Comparison of ENCODE assay signal across 8 cellular contexts in genomic region chr16:66515543-66516171, GRCh38. TPM values are rescaled to one million over a fixed set of nuclear protein-coding genes. Genes with fewer than 3 reads are reported as not detected.
DNase-seq lines count a peak whose midpoint lies in the region; ATAC-seq, FAIRE-seq and TF ChIP-seq lines count a peak whose summit lies in the region.

No MANE protein-coding gene starts in this region.

- H3K9ac ChIP-seq in Karpas-422 (ENCODE audit: low read length): no peak overlapping the region
- H3K9ac ChIP-seq in HepG2 (ENCODE audit: insufficient read depth, low read depth, low read length): peak overlapping the region; percentile 25; the same call in 1 of the 2 replicates

- H4K20me1 ChIP-seq in Karpas-422 (ENCODE audit: insufficient read depth, low read depth, low read length) (no peaks in the 10 kb centered on the region), HepG2 (ENCODE audit: insufficient read depth, low read length) (no peaks in the 10 kb centered on the region)

- no peaks in the 10 kb centered on the region for H3K36me3 ChIP-seq in CD8-positive, alpha-beta T cell (ENCODE audit: insufficient read depth, low read length)
- H3K36me3 ChIP-seq in Karpas-422 (ENCODE audit: insufficient read depth, low read length): no peaks in the 10 kb centered on the region
- H3K36me3 ChIP-seq in HepG2 (replicated peaks in 1 of 2; ENCODE audit: control insufficient read depth in 1 of 2, insufficient read depth in 2 of 2, low read length in 2 of 2): peaks cover 5 to 8% of the 10 kb centered on the region in 2 experiments; a peak in 3 of 5 replicates
- peaks cover 0 to 3% (median 0%) of the 10 kb centered on the region in 4 donors for H3K36me3 ChIP-seq in transverse colon

- H3K4me2 ChIP-seq in Karpas-422 (ENCODE audit: low read depth, low read length, poor library complexity, severe bottlenecking): no peak overlapping the region
- no peak overlapping the region for H3K4me2 ChIP-seq in HepG2 (ENCODE audit: low read depth, low read length)

- no peak for DNase-seq in CD8-positive, alpha-beta T cell
- peak; percentile 68 for DNase-seq in Karpas-422
- no peak for DNase-seq in HepG2 (ENCODE audit: low spot score)
- DNase-seq in transverse colon: no peak
- DNase-seq in NCI-H2227 treated with DMSO at 0.1 percent for 48 hours (lab: John Stamatoyannopoulos, UW): no peak

- no peaks in the 10 kb centered on the region for H3K9me2 ChIP-seq in Karpas-422 (replicated peaks; ENCODE audit: insufficient read depth, low read length)

- POLR2A ChIA-PET in CD8-positive, alpha-beta T cell (lab: Charles Lee): interaction anchor here (1.1 to 1.4 kb wide), 2 partner anchors 8 to 36 kb away, joined by 4 read pairs; no protein-coding TSS in a partner anchor
- POLR2A ChIA-PET in HepG2 (lab: Yijun Ruan, JAX): interaction anchor here (1.2 to 1.3 kb wide), 2 partner anchors 107 to 109 kb away, joined by 3 read pairs; no protein-coding TSS in a partner anchor

- no peaks in the 10 kb centered on the region for H3K27me3 ChIP-seq in CD8-positive, alpha-beta T cell (ENCODE audit: insufficient read depth, low read length)
- H3K27me3 ChIP-seq in Karpas-422 (ENCODE audit: low read length): no peaks in the 10 kb centered on the region
- no peaks in the 10 kb centered on the region for H3K27me3 ChIP-seq in HepG2 (ENCODE audit: control insufficient read depth in 1 of 2, insufficient read depth in 2 of 2, low read length in 2 of 2)
- H3K27me3 ChIP-seq in transverse colon: no peaks in the 10 kb centered on the region

- intact Hi-C loops in CD8-positive, alpha-beta T cell (cut with DNase I, micrococcal nuclease): no loop called here
- intact Hi-C loops in HepG2 (cut with micrococcal nuclease; ENCODE audit: unreplicated experiment): loop anchor here (2.0 kb wide), 2 partner anchors 33 to 89 kb away; partner anchors contain the start of gene CMTM3
- intact Hi-C loops in transverse colon (cut with DNase I; ENCODE audit: low total_unique reads): no loop called here

- H3K4me1 ChIP-seq in CD8-positive, alpha-beta T cell (ENCODE audit: insufficient read depth, low read length): peaks cover 40% of the 10 kb centered on the region
- H3K4me1 ChIP-seq in Karpas-422 (ENCODE audit: low read length) (peaks cover 18% of the 10 kb centered on the region), HepG2 (ENCODE audit: insufficient read depth, low read length) (peaks cover 66% of the 10 kb centered on the region), transverse colon (peaks cover 26 to 65% (median 38%) of the 10 kb centered on the region in 4 donors)

- no peak for TF ChIP-seq RAD21 in HepG2 (CRISPR knock-in tag; IDR thresholded peaks at IDR 0.05)

- H2AFZ ChIP-seq in Karpas-422 (ENCODE audit: low read length) (no peak overlapping the region), HepG2 (ENCODE audit: low read length) (no peak overlapping the region)

- H3K4me1 Mint-ChIP-seq in CD8-positive, alpha-beta T cell (ENCODE audit: low read depth): peaks cover 55% of the 10 kb centered on the region

- no peak for TF ChIP-seq POLR2A in HepG2 (IDR thresholded peaks at IDR 0.05; ENCODE audit: insufficient read depth in 1 of 2, low read depth in 2 of 2, low read length in 2 of 2)
- TF ChIP-seq POLR2A in transverse colon (IDR thresholded peaks at IDR 0.05): no peak

- H3K27ac ChIP-seq in CD8-positive, alpha-beta T cell (ENCODE audit: low read depth, low read length): no peak overlapping the region
- H3K27ac ChIP-seq in Karpas-422 (ENCODE audit: low read length) (no peak overlapping the region), angular gyrus (ENCODE audit: low read depth, low read length) (peak overlapping the region; percentile 97), HepG2 (ENCODE audit: extremely low read length, insufficient read depth, low read length) (peak overlapping the region; percentile 99), transverse colon (peak overlapping the region; percentile 97 to 99 (median 98))

- no peak overlapping the region for H3K4me3 ChIP-seq in CD8-positive, alpha-beta T cell (ENCODE audit: low read depth, low read length)
- no peak overlapping the region for H3K4me3 ChIP-seq in Karpas-422 (ENCODE audit: low read length)
- no peak overlapping the region for H3K4me3 ChIP-seq in HepG2 (replicated peaks in 1 of 3; ENCODE audit: insufficient read depth in 1 of 3, low read depth in 2 of 3, low read length in 3 of 3)
- H3K4me3 ChIP-seq in transverse colon: no peak overlapping the region

- H3K79me2 ChIP-seq in Karpas-422 (ENCODE audit: low read length): no peaks in the 10 kb centered on the region
- H3K79me2 ChIP-seq in HepG2 (ENCODE audit: insufficient read depth, low read length): no peaks in the 10 kb centered on the region

- no peaks in the 10 kb centered on the region for H3K9me3 Mint-ChIP-seq in CD8-positive, alpha-beta T cell

- no peaks in the 10 kb centered on the region for H3K27me3 Mint-ChIP-seq in CD8-positive, alpha-beta T cell (ENCODE audit: low read depth)

- no peak for FAIRE-seq in HepG2 (lab: Jason Lieb, UNC)

- no peak for ATAC-seq in CD8-positive, alpha-beta T cell
- ATAC-seq in HepG2 (no peak), HG03108 (IDR thresholded peaks at IDR 0.05; ENCODE audit: unreplicated experiment) (no peak), GM19397 (IDR thresholded peaks at IDR 0.05; ENCODE audit: unreplicated experiment) (no peak)

- in situ Hi-C loops in HepG2 (cut with HindIII; ENCODE audit: extremely low pct_ligation_motif_present, low pct_unique_long_range_greater_than_20kb): no loop called here
- in situ Hi-C loops in transverse colon (cut with MboI; ENCODE audit: low pct_ligation_motif_present in 1 of 4, low pct_unique_long_range_greater_than_20kb in 1 of 4, low sequenced_read_pairs in 3 of 4): no loop called here

- no peaks in the 10 kb centered on the region for H3K9me3 ChIP-seq in CD8-positive, alpha-beta T cell (ENCODE audit: low read length)
- H3K9me3 ChIP-seq in Karpas-422 (ENCODE audit: low read length) (no peaks in the 10 kb centered on the region), HepG2 (ENCODE audit: low read length) (no peaks in the 10 kb centered on the region), transverse colon (no peaks in the 10 kb centered on the region)

- no peak for TF ChIP-seq CTCF in CD8-positive, alpha-beta T cell (IDR thresholded peaks at IDR 0.05)
- TF ChIP-seq CTCF in HepG2 (CRISPR knock-in tag; IDR thresholded peaks at IDR 0.05): peak; percentile 74
- TF ChIP-seq CTCF in transverse colon (IDR thresholded peaks at IDR 0.05): peak; percentile 17 to 28 (median 19)

- no peak overlapping the region for H3K4me3 Mint-ChIP-seq in CD8-positive, alpha-beta T cell

- peak overlapping the region; percentile 91 for H3K27ac Mint-ChIP-seq in CD8-positive, alpha-beta T cell

- CTCF ChIA-PET in CD8-positive, alpha-beta T cell (lab: Charles Lee): interaction anchor here (0.8 to 1.5 kb wide), 5 partner anchors 8 to 74 kb away, joined by 3 to 4 read pairs (median 3); partner anchors contain the start of gene CKLF
- CTCF ChIA-PET in HepG2 (lab: Yijun Ruan, JAX; ENCODE audit: low intra/inter-chr PET ratio, low total read pairs): no interaction called here

- no TSS peak for BruUV-seq in HepG2 (replicated peaks; lab: Mats Ljungman, UMichigan)

- TF ChIP-seq EP300 in HepG2 (IDR thresholded peaks at IDR 0.05; ENCODE audit: low read depth in 2 of 2, low read length in 2 of 2) (no peak), HepG2 (CRISPR knock-in tag; IDR thresholded peaks at IDR 0.05; ENCODE audit: borderline replicate concordance) (no peak), transverse colon (IDR thresholded peaks at IDR 0.05; ENCODE audit: low read depth) (no peak)

- WGBS in HepG2 (ENCODE audit: low lambda C conversion rate): 94% methylated on average over 8 of the region's 9 CpGs
- 90 to 93% methylated on average over 3 to 9 of the region's 9 CpGs for WGBS in transverse colon (ENCODE audit: low coverage in 1 of 2), 2 donors

- no peaks in the 10 kb centered on the region for H3K36me3 Mint-ChIP-seq in CD8-positive, alpha-beta T cell

RNA-seq across cellular contexts. Expression of gene TK2, which starts 34.3 kb away (rescaled TPM):
- total RNA-seq in CD8-positive, alpha-beta T cell: 1 to 10 TPM; 3.3 to 4.4 TPM
- total RNA-seq in Karpas-422 (2014; rRNA removed; shearing (Covaris generic); ENCODE audit: low replicate concordance): 6.9 and 8.6 TPM in 2 replicates
- 18.7 and 19.0 TPM in 2 replicates for total RNA-seq in HepG2 (2016; rRNA removed; fragmentation: Illumina TruSeq; extraction: Trizol)
- total RNA-seq in HepG2 (2016; cell fraction: cytosol; rRNA removed; fragmentation: Illumina TruSeq; extraction: Trizol; ENCODE audit: low read depth): 6.7 and 7.1 TPM in 2 replicates
- total RNA-seq in HepG2 (2016; cell fraction: insoluble cytoplasmic fraction; rRNA removed; fragmentation: Illumina TruSeq; extraction: Trizol): 18.5 and 19.5 TPM in 2 replicates
- total RNA-seq in HepG2 (2016; cell fraction: membrane; rRNA removed; fragmentation: Illumina TruSeq; extraction: Trizol): 12.7 and 13.2 TPM in 2 replicates
- total RNA-seq in HepG2 (2016; cell fraction: nucleus; rRNA removed; fragmentation: Illumina TruSeq; extraction: Trizol): 24.4 and 27.5 TPM in 2 replicates
- 21.0 and 30.8 TPM in 2 replicates for polyA plus RNA-seq in HepG2 (2011; rRNA removed)
- 10.3 and 11.7 TPM in 2 replicates for polyA plus RNA-seq in HepG2 (2011; cell fraction: cytosol; rRNA removed)
- 74.0 and 103 TPM in 2 replicates for polyA plus RNA-seq in HepG2 (2011; cell fraction: nucleus; rRNA removed)
- polyA plus RNA-seq in HepG2 (2012): 12.9 and 15.4 TPM in 2 replicates
- polyA plus RNA-seq in HepG2 (2016; cell fraction: cytosol; fragmentation: Illumina TruSeq; extraction: Trizol; ENCODE audit: low read depth): 3.7 and 4.7 TPM in 2 replicates
- 15.5 and 18.0 TPM in 2 replicates for polyA plus RNA-seq in HepG2 (2016; cell fraction: insoluble cytoplasmic fraction; fragmentation: Illumina TruSeq; extraction: Trizol; ENCODE audit: low read depth)
- polyA plus RNA-seq in HepG2 (2016; cell fraction: membrane; fragmentation: Illumina TruSeq; extraction: Trizol; ENCODE audit: low read depth): 7.7 and 9.3 TPM in 2 replicates
- polyA plus RNA-seq in HepG2 (2016; cell fraction: nucleus; fragmentation: Illumina TruSeq; extraction: Trizol; ENCODE audit: insufficient read depth, low read depth): 34.2 and 36.3 TPM in 2 replicates
- polyA minus RNA-seq in HepG2 (2011; rRNA and poly(A)+ RNA removed; ENCODE audit: low replicate concordance): 27.6 and 35.2 TPM in 2 replicates
- 6.0 and 6.2 TPM in 2 replicates for polyA minus RNA-seq in HepG2 (2011; cell fraction: cytosol; rRNA and poly(A)+ RNA removed)
- polyA minus RNA-seq in HepG2 (2011; cell fraction: nucleus; rRNA and poly(A)+ RNA removed): 23.8 and 26.7 TPM in 2 replicates
- 10 to 100 TPM; 15.7 to 20.6 (median 16.6) TPM for total RNA-seq in transverse colon

RNA-seq across cellular contexts. Expression of gene CKLF, which starts 36.7 kb away (rescaled TPM):
- 10 to 100 TPM in 1 of 2 experiments, 1 to 10 TPM in 1; 7.9 to 11.1 TPM for total RNA-seq in CD8-positive, alpha-beta T cell
- 61.3 and 76.0 TPM in 2 replicates for total RNA-seq in Karpas-422 (2014; rRNA removed; shearing (Covaris generic); ENCODE audit: low replicate concordance)
- total RNA-seq in HepG2 (2016; rRNA removed; fragmentation: Illumina TruSeq; extraction: Trizol) (83.0 and 120 TPM in 2 replicates), transverse colon (100 to 1,000 TPM in 1 of 4 donors, 10 to 100 TPM in 3; 25.3 to 108 (median 39.1) TPM)
- 262 and 384 TPM in 2 replicates for total RNA-seq in HepG2 (2016; cell fraction: cytosol; rRNA removed; fragmentation: Illumina TruSeq; extraction: Trizol; ENCODE audit: low read depth)
- total RNA-seq in HepG2 (2016; cell fraction: insoluble cytoplasmic fraction; rRNA removed; fragmentation: Illumina TruSeq; extraction: Trizol): 80.2 and 129 TPM in 2 replicates
- 165 and 224 TPM in 2 replicates for total RNA-seq in HepG2 (2016; cell fraction: membrane; rRNA removed; fragmentation: Illumina TruSeq; extraction: Trizol)
- 56.6 and 61.7 TPM in 2 replicates for total RNA-seq in HepG2 (2016; cell fraction: nucleus; rRNA removed; fragmentation: Illumina TruSeq; extraction: Trizol)
- polyA plus RNA-seq in HepG2 (2011; rRNA removed): 152 and 167 TPM in 2 replicates
- polyA plus RNA-seq in HepG2 (2011; cell fraction: cytosol; rRNA removed): 201 and 220 TPM in 2 replicates
- 45.6 and 74.1 TPM in 2 replicates for polyA plus RNA-seq in HepG2 (2011; cell fraction: nucleus; rRNA removed)
- 78.5 and 108 TPM in 2 replicates for polyA plus RNA-seq in HepG2 (2012)
- 345 and 456 TPM in 2 replicates for polyA plus RNA-seq in HepG2 (2016; cell fraction: cytosol; fragmentation: Illumina TruSeq; extraction: Trizol; ENCODE audit: low read depth)
- polyA plus RNA-seq in HepG2 (2016; cell fraction: insoluble cytoplasmic fraction; fragmentation: Illumina TruSeq; extraction: Trizol; ENCODE audit: low read depth): 86.2 and 89.6 TPM in 2 replicates
- 169 and 229 TPM in 2 replicates for polyA plus RNA-seq in HepG2 (2016; cell fraction: membrane; fragmentation: Illumina TruSeq; extraction: Trizol; ENCODE audit: low read depth)
- polyA plus RNA-seq in HepG2 (2016; cell fraction: nucleus; fragmentation: Illumina TruSeq; extraction: Trizol; ENCODE audit: insufficient read depth, low read depth): 90.2 and 116 TPM in 2 replicates
- 41.9 and 49.9 TPM in 2 replicates for polyA minus RNA-seq in HepG2 (2011; rRNA and poly(A)+ RNA removed; ENCODE audit: low replicate concordance)
- polyA minus RNA-seq in HepG2 (2011; cell fraction: cytosol; rRNA and poly(A)+ RNA removed): 32.4 and 34.8 TPM in 2 replicates
- polyA minus RNA-seq in HepG2 (2011; cell fraction: nucleus; rRNA and poly(A)+ RNA removed): 23.4 and 35.9 TPM in 2 replicates

RNA-seq across cellular contexts. Expression of gene CMTM1, which starts 50.6 kb away (rescaled TPM):
- under 1 TPM in 1 of 2 experiments, not detected in 1; 0.61 TPM for total RNA-seq in CD8-positive, alpha-beta T cell
- total RNA-seq in Karpas-422 (2014; rRNA removed; shearing (Covaris generic); ENCODE audit: low replicate concordance): 0.61 and 5.8 TPM in 2 replicates
- 1.7 and 1.9 TPM in 2 replicates for total RNA-seq in HepG2 (2016; rRNA removed; fragmentation: Illumina TruSeq; extraction: Trizol)
- total RNA-seq in HepG2 (2016; cell fraction: cytosol; rRNA removed; fragmentation: Illumina TruSeq; extraction: Trizol; ENCODE audit: low read depth): 0.30 TPM in 1 of 2 replicates, not detected in the other
- total RNA-seq in HepG2 (2016; cell fraction: insoluble cytoplasmic fraction; rRNA removed; fragmentation: Illumina TruSeq; extraction: Trizol): 2.0 TPM in 2 replicates
- 0.77 and 0.93 TPM in 2 replicates for total RNA-seq in HepG2 (2016; cell fraction: membrane; rRNA removed; fragmentation: Illumina TruSeq; extraction: Trizol)
- total RNA-seq in HepG2 (2016; cell fraction: nucleus; rRNA removed; fragmentation: Illumina TruSeq; extraction: Trizol): 1.3 and 1.6 TPM in 2 replicates
- polyA plus RNA-seq in HepG2 (2011; rRNA removed): 2.9 and 3.0 TPM in 2 replicates
- polyA plus RNA-seq in HepG2 (2011; cell fraction: cytosol; rRNA removed): 2.0 and 3.6 TPM in 2 replicates
- 3.5 and 4.0 TPM in 2 replicates for polyA plus RNA-seq in HepG2 (2011; cell fraction: nucleus; rRNA removed)
- polyA plus RNA-seq in HepG2 (2012): 2.3 and 2.4 TPM in 2 replicates
- polyA plus RNA-seq in HepG2 (2016; cell fraction: cytosol; fragmentation: Illumina TruSeq; extraction: Trizol; ENCODE audit: low read depth): 0.19 TPM in 1 of 2 replicates, not detected in the other
- 1.5 and 2.0 TPM in 2 replicates for polyA plus RNA-seq in HepG2 (2016; cell fraction: insoluble cytoplasmic fraction; fragmentation: Illumina TruSeq; extraction: Trizol; ENCODE audit: low read depth)
- polyA plus RNA-seq in HepG2 (2016; cell fraction: membrane; fragmentation: Illumina TruSeq; extraction: Trizol; ENCODE audit: low read depth): 0.64 and 0.72 TPM in 2 replicates
- polyA plus RNA-seq in HepG2 (2016; cell fraction: nucleus; fragmentation: Illumina TruSeq; extraction: Trizol; ENCODE audit: insufficient read depth, low read depth): 2.1 TPM in 2 replicates
- polyA minus RNA-seq in HepG2 (2011; rRNA and poly(A)+ RNA removed; ENCODE audit: low replicate concordance): 2.2 and 5.1 TPM in 2 replicates
- polyA minus RNA-seq in HepG2 (2011; cell fraction: cytosol; rRNA and poly(A)+ RNA removed): 2.7 and 3.4 TPM in 2 replicates
- 3.2 and 6.3 TPM in 2 replicates for polyA minus RNA-seq in HepG2 (2011; cell fraction: nucleus; rRNA and poly(A)+ RNA removed)
- 10 to 100 TPM in 1 of 4 donors, 1 to 10 TPM in 2, not detected in 1; 2.0 to 34.2 (median 4.0) TPM for total RNA-seq in transverse colon

Comparison
In these comparisons a context has a peak if more than half of its experiments do, and no peak if none do; other contexts are left out.
1. H3K27ac ChIP-seq: peak in angular gyrus (single experiment), HepG2 (single experiment) and transverse colon (4 of 4); none in CD8-positive, alpha-beta T cell (single experiment) and Karpas-422 (single experiment).